8 cellular contexts compared by ENCODE assay signal in genomic region chr9:127971357-127972315, GRCh38. TPM values are rescaled to one million over a fixed set of nuclear protein-coding genes. Genes with fewer than 3 reads are reported as not detected.
A peak's percentile ranks its signal among the peaks of the same experiment; 100 is the strongest.
DNase-seq lines count a peak whose midpoint lies in the region; TF ChIP-seq lines count a peak whose summit lies in the region.

No MANE protein-coding gene starts in this region.

- H3K9me3 Mint-ChIP-seq in endodermal cell = no peaks in the 10 kb centered on the region

- H3K27ac Mint-ChIP-seq in endodermal cell = peak overlapping the region; percentile 84

- H4K20me1 ChIP-seq in PC-9 (ENCODE audit: insufficient read depth) = peaks cover 60% of the 10 kb centered on the region

- intact Hi-C loops in PC-9 (cut with micrococcal nuclease; ENCODE audit: unreplicated experiment) (no loop called here), prostate gland (cut with DNase I) (no loop called here)

- no TSS peak for BruUV-seq in PC-9 (replicated peaks; lab: Mats Ljungman, UMichigan)

- peak; percentile 11 for DNase-seq in NCI-H146 (lab: John Stamatoyannopoulos, UW)
- no peak for DNase-seq in NCI-H146 treated with DMSO at 0.1 percent for 48 hours (lab: John Stamatoyannopoulos, UW; ENCODE audit: unreplicated experiment)
- DNase-seq in PC-9 = no peak
- DNase-seq in endodermal cell = peak; percentile 69
- no peak for DNase-seq in prostate gland (ENCODE audit: low spot score)
- no peak for DNase-seq in DMS153 treated with DMSO at 0.1 percent for 48 hours (lab: John Stamatoyannopoulos, UW; ENCODE audit: unreplicated experiment)
- DNase-seq in NCI-H1930 (lab: John Stamatoyannopoulos, UW) = no peak
- no peak for DNase-seq in NCI-H774 (lab: John Stamatoyannopoulos, UW)

- CTCF ChIA-PET in PC-9 (lab: Charles Lee) = interaction anchor here (0.5 to 1.6 kb wide), 2 partner anchors 64 to 74 kb away, joined by 3 to 4 read pairs; no protein-coding TSS in a partner anchor

- H3K27me3 ChIP-seq in PC-9 (ENCODE audit: insufficient read depth, low read depth) (no peaks in the 10 kb centered on the region), endodermal cell (ENCODE audit: control insufficient read depth, insufficient read depth, low read length, poor library complexity, severe bottlenecking) (no peaks in the 10 kb centered on the region), prostate gland (replicated peaks; ENCODE audit: insufficient read depth) (no peaks in the 10 kb centered on the region)

- H3K36me3 Mint-ChIP-seq in endodermal cell (ENCODE audit: low read depth) = peaks cover 5% of the 10 kb centered on the region

- H2AFZ ChIP-seq in PC-9 = no peak overlapping the region

- H3K4me3 ChIP-seq in PC-9 = no peak overlapping the region
- no peak overlapping the region for H3K4me3 ChIP-seq in endodermal cell (ENCODE audit: low read length)
- H3K4me3 ChIP-seq in prostate gland = no peak overlapping the region

- H3F3A ChIP-seq in PC-9 (ENCODE audit: insufficient read depth, low read depth) = peaks cover 68% of the 10 kb centered on the region

- peaks cover 5% of the 10 kb centered on the region; the same call in 1 of the 2 replicates for H3K36me3 ChIP-seq in PC-9 (ENCODE audit: low read depth)
- peaks cover 3% of the 10 kb centered on the region for H3K36me3 ChIP-seq in endodermal cell (ENCODE audit: control insufficient read depth, insufficient read depth, low read length)
- no peaks in the 10 kb centered on the region for H3K36me3 ChIP-seq in prostate gland

- TF ChIP-seq POLR2A in prostate gland (IDR thresholded peaks at IDR 0.05) = no peak

- H3K4me1 Mint-ChIP-seq in endodermal cell = peaks cover 48% of the 10 kb centered on the region

- H3K79me2 ChIP-seq in PC-9 (ENCODE audit: low read depth) = peaks cover 100% of the 10 kb centered on the region

- H3K9me2 ChIP-seq in PC-9 (ENCODE audit: insufficient read depth) = no peaks in the 10 kb centered on the region

- POLR2A ChIA-PET in PC-9 (lab: Charles Lee; ENCODE audit: unreplicated experiment) = interaction anchor here (1.0 kb wide), 1 partner anchor 9 kb away, joined by 4 read pairs; the partner anchor contains the start of gene EEIG1

- 61 to 62% methylated on average over 11 to 22 of the region's 22 CpGs for WGBS in endodermal cell (ENCODE audit: insufficient coverage in 1 of 2, insufficient read length in 1 of 2), 2 experiments
- WGBS in prostate gland = 37% methylated on average over 22 of the region's 22 CpGs

- H3K4me2 ChIP-seq in PC-9 = peak overlapping the region; percentile 69

- peak overlapping the region; percentile 81 for H3K27ac ChIP-seq in PC-9
- H3K27ac ChIP-seq in endodermal cell (ENCODE audit: low read depth, low read length) = peak overlapping the region; percentile 65
- peak overlapping the region; percentile 59 to 92 for H3K27ac ChIP-seq in prostate gland

- H3K9ac ChIP-seq in endodermal cell (ENCODE audit: extremely low read depth, low read length, poor library complexity, severe bottlenecking) = no peak overlapping the region

- TF ChIP-seq CTCF in PC-9 (conservative IDR thresholded peaks at IDR 0.05) (no peak), endodermal cell (conservative IDR thresholded peaks at IDR 0.05) (no peak), prostate gland (IDR thresholded peaks at IDR 0.05) (no peak)

- no peaks in the 10 kb centered on the region for H3K9me3 ChIP-seq in PC-9 (ENCODE audit: insufficient read depth, low read depth)
- H3K9me3 ChIP-seq in endodermal cell (ENCODE audit: control insufficient read depth, low read length) = no peaks in the 10 kb centered on the region
- no peaks in the 10 kb centered on the region for H3K9me3 ChIP-seq in prostate gland

- H3K27me3 Mint-ChIP-seq in endodermal cell (ENCODE audit: insufficient read depth) = no peaks in the 10 kb centered on the region

- no peak overlapping the region for H3K4me3 Mint-ChIP-seq in endodermal cell

- H3K4me1 ChIP-seq in PC-9 (replicated peaks; ENCODE audit: insufficient read depth) (peaks cover 97% of the 10 kb centered on the region), endodermal cell (ENCODE audit: control insufficient read depth, insufficient read depth, low read length) (peaks cover 23% of the 10 kb centered on the region), prostate gland (replicated peaks) (peaks cover 89% of the 10 kb centered on the region)

RNA-seq across cellular contexts. Expression of gene EEIG1, which starts 9.2 kb away (rescaled TPM):
- total RNA-seq in PC-9 (2021) (176 and 208 TPM in 2 replicates), endodermal cell (10 to 100 TPM; 56.7 to 60.8 TPM), prostate gland (10 to 100 TPM; 23.4 to 84.6 TPM)
- polyA plus RNA-seq in endodermal cell (2013, experiment 1 of 2) = 21.5 TPM
- 20.4 TPM for polyA plus RNA-seq in endodermal cell (2013, experiment 2 of 2)

RNA-seq across cellular contexts. Expression of gene DPM2, which starts 34.0 kb away (rescaled TPM):
- total RNA-seq in PC-9 (2021) = 65.5 and 79.4 TPM in 2 replicates
- 10 to 100 TPM; 45.7 TPM for total RNA-seq in endodermal cell
- polyA plus RNA-seq in endodermal cell (2013, experiment 1 of 2) = 39.5 TPM
- polyA plus RNA-seq in endodermal cell (2013, experiment 2 of 2) = 35.1 TPM
- 10 to 100 TPM; 28.1 to 28.2 TPM for total RNA-seq in prostate gland

RNA-seq across cellular contexts. Expression of gene PIP5KL1, which starts 41.1 kb away (rescaled TPM):
- 21.9 and 22.5 TPM in 2 replicates for total RNA-seq in PC-9 (2021)
- total RNA-seq in endodermal cell = 1 to 10 TPM; 6.6 to 9.3 TPM
- 3.7 TPM for polyA plus RNA-seq in endodermal cell (2013, experiment 1 of 2)
- 3.3 TPM for polyA plus RNA-seq in endodermal cell (2013, experiment 2 of 2)
- 10 to 100 TPM in 1 of 2 donors, 1 to 10 TPM in 1; 3.1 to 16.5 TPM for total RNA-seq in prostate gland

RNA-seq across cellular contexts. Expression of gene ST6GALNAC4, which starts 54.8 kb away (rescaled TPM):
- total RNA-seq in PC-9 (2021) = 28.3 and 44.3 TPM in 2 replicates
- 10 to 100 TPM in 1 of 2 donors, 1 to 10 TPM in 1; 8.3 to 12.7 TPM for total RNA-seq in endodermal cell
- polyA plus RNA-seq in endodermal cell (2013, experiment 1 of 2) = 14.6 TPM
- polyA plus RNA-seq in endodermal cell (2013, experiment 2 of 2) = 15.4 TPM
- total RNA-seq in prostate gland = 10 to 100 TPM; 21.8 to 47.0 TPM

Comparison
In these comparisons a context has a peak if more than half of its experiments do, and no peak if none do; other contexts are left out.
1. DNase-seq: peak in NCI-H146 (single experiment) and endodermal cell (single experiment); none in NCI-H146 treated with DMSO at 0.1 percent for 48 hours (single experiment), PC-9 (0 of 2), prostate gland (single experiment), DMS153 treated with DMSO at 0.1 percent for 48 hours (single experiment), NCI-H1930 (0 of 2) and NCI-H774 (single experiment).
2. Peak in every context shown above with its lines, with median percentiles within 50 percentile points of each other: H3K27ac ChIP-seq.